Comparison of ENCODE assay signal across 16 cellular contexts in the genomic region with DNA sequence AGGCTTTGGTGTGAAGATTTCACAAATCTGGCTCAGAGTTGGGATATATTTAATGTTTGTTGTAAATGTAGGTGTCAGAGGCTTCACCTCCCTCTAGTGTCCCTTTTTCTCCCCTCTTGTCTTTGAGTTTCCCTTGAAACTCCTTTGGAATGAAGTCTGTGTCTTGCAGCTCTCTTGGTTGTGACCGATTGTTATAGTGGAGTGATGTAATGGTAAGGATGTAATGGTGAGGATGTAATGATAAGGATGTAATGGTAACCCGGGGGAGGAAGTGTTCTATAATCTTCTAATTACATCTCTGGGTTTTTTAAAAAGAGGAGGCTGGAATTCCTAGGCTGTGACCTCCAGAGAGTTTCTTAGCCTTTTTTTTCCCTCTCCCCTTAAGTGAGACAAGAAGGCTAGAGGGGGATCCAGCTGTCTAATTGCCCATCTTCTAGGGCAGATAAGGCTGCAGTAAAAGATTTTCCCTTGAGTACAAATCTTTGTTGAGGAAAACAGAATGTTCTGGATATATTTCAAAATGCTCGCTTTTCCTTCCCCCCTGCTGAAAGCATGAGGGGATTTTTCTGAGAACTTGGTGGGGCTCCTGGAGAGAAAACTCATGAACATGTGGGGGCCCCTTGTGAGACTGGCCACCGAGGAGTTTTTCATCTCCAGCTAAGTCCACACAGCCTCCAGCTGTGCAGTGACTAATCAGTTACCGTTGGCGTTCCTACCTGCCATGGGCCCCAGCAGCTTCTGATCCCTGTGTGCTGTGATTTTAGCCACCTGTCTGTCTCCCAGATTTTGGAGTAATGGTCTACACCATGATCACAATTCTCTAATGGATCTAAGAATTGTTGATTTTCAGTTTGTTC.
A peak's percentile ranks its signal among the peaks of the same experiment; 100 is the strongest.
DNase-seq lines count a peak whose midpoint lies in the region; ATAC-seq and TF ChIP-seq lines count a peak whose summit lies in the region.
"Had no signal": no experiment of that assay in that cellular context is flagged by ENCODE, and none has a peak within 500 bp of the region (broad histone marks: within the 10 kb centered on the region; RNA-seq: fewer than 3 reads in every experiment).

No MANE protein-coding gene starts in this region.

- peaks cover 79% of the 10 kb centered on the region for H3K27me3 Mint-ChIP-seq in osteocyte (ENCODE audit: unreplicated experiment)

- TF ChIP-seq EP300 in esophagus muscularis mucosa (IDR thresholded peaks at IDR 0.05), result no peak

- ATAC-seq in Panc1 (peak; percentile 69; the same call in 1 of the 2 replicates), HG03378 (IDR thresholded peaks at IDR 0.05; ENCODE audit: unreplicated experiment) (no peak)

- DNase-seq in Panc1 (ENCODE audit: low read depth, low spot score), result no peak
- DNase-seq in esophagus muscularis mucosa (ENCODE audit: extremely low spot score), result peak; percentile 47
- DNase-seq in osteocyte (ENCODE audit: extremely low spot score, unreplicated experiment), result peak; percentile 40
- DNase-seq in SKM-1 (lab: John Stamatoyannopoulos, UW; ENCODE audit: unreplicated experiment), result no peak
- no peak for DNase-seq in stimulated activated CD4-positive, alpha-beta T cell treated with anti-CD3 and anti-CD28 coated beads, Interleukin-12 subunit alpha, Interleukin-12 subunit beta, amount 100 ng/mL, for 4 hours
- DNase-seq: CD8-positive, alpha-beta memory T cell; EL; IMR-90; MV-4-11; NCI-H1436 treated with DMSO at 0.1 percent for 48 hours; NCI-H226; NCI-H526; PC-9 had no signal

- TF ChIP-seq CTCF in HEK293 (tag by site-specific recombination; IDR thresholded peaks at IDR 0.05) (no peak), Panc1 (IDR thresholded peaks at IDR 0.05) (no peak), esophagus muscularis mucosa (IDR thresholded peaks at IDR 0.05) (no peak), osteocyte (IDR thresholded peaks at IDR 0.05) (no peak)

- peaks cover 2% of the 10 kb centered on the region for H3K4me1 Mint-ChIP-seq in osteocyte (ENCODE audit: unreplicated experiment)

- H3K27ac Mint-ChIP-seq in osteocyte (ENCODE audit: unreplicated experiment), result no peak overlapping the region
- H3K27ac Mint-ChIP-seq: CD8-positive, alpha-beta memory T cell had no signal

- CTCF ChIA-PET in HEK293 (lab: Yijun Ruan, JAX) (interaction anchor here (0.9 kb wide), 1 partner anchor 13 kb away, joined by 3 read pairs; no protein-coding TSS in a partner anchor), Panc1 (lab: Charles Lee) (no interaction called here)

- BruUV-seq in Panc1 (replicated peaks; lab: Mats Ljungman, UMichigan), result no TSS peak

- no peak overlapping the region for H3K4me3 Mint-ChIP-seq in osteocyte (ENCODE audit: unreplicated experiment)

- intact Hi-C loops in Panc1 (cut with micrococcal nuclease; ENCODE audit: unreplicated experiment), result no loop called here
- intact Hi-C loops in esophagus muscularis mucosa (cut with DNase I), result no loop called here

- 0 out of 2 replicates have a peak, but pooled peaks cover 3% of the 10 kb centered on the region for H3K4me1 ChIP-seq in HEK293 (ENCODE audit: control insufficient read depth, insufficient read depth, low read length)
- H3K4me1 ChIP-seq in Panc1 (ENCODE audit: control insufficient read depth, insufficient read depth, low read length), result no peaks in the 10 kb centered on the region
- no peaks in the 10 kb centered on the region for H3K4me1 ChIP-seq in esophagus muscularis mucosa

- H3K36me3 ChIP-seq in HEK293 (ENCODE audit: control insufficient read depth in 2 of 2, insufficient read depth in 1 of 2, low read length in 2 of 2) (no peaks in the 10 kb centered on the region), Panc1 (ENCODE audit: control insufficient read depth, insufficient read depth, low read length) (no peaks in the 10 kb centered on the region), esophagus muscularis mucosa (no peaks in the 10 kb centered on the region)
- H3K36me3 ChIP-seq: BLaER1 had no signal

- POLR2A ChIA-PET in HEK293 (lab: Yijun Ruan, JAX), result no interaction called here
- POLR2A ChIA-PET in Panc1 (lab: Charles Lee), result no interaction called here

- no peak overlapping the region for H3K27ac ChIP-seq in HEK293 (ENCODE audit: extremely low read depth, low read depth, low read length)
- H3K27ac ChIP-seq in Panc1 (ENCODE audit: low read length), result no peak overlapping the region
- H3K27ac ChIP-seq in esophagus muscularis mucosa (replicated peaks in 1 of 4), result no peak overlapping the region
- H3K27ac ChIP-seq: BLaER1, PC-9 had no signal

- TF ChIP-seq POLR2A in esophagus muscularis mucosa (IDR thresholded peaks at IDR 0.05; ENCODE audit: low read depth), result no peak

- H3K4me3 ChIP-seq in HEK293 (ENCODE audit: low read depth, low read length), result no peak overlapping the region
- H3K4me3 ChIP-seq in Panc1 (ENCODE audit: low read depth in 2 of 2, low read length in 2 of 2), result no peak overlapping the region
- no peak overlapping the region for H3K4me3 ChIP-seq in esophagus muscularis mucosa
- H3K4me3 ChIP-seq: BLaER1, PC-9 had no signal

- 59% methylated on average over 6 of the region's 6 CpGs for WGBS in esophagus muscularis mucosa

- H3K27me3 ChIP-seq in Panc1 (ENCODE audit: control insufficient read depth, insufficient read depth, low read length) (no peaks in the 10 kb centered on the region), esophagus muscularis mucosa (peaks cover 0 to 16% (median 0%) of the 10 kb centered on the region in 4 donors)
- H3K27me3 ChIP-seq: BLaER1 had no signal

- no peaks in the 10 kb centered on the region for H3K36me3 Mint-ChIP-seq in osteocyte (ENCODE audit: unreplicated experiment)
- H3K36me3 Mint-ChIP-seq: CD8-positive, alpha-beta memory T cell had no signal

- H3K9me3 ChIP-seq in HEK293 (ENCODE audit: control insufficient read depth, insufficient read depth, low read depth, low read length) (no peaks in the 10 kb centered on the region), Panc1 (ENCODE audit: control insufficient read depth, insufficient read depth, low read depth, low read length) (no peaks in the 10 kb centered on the region), esophagus muscularis mucosa (no peaks in the 10 kb centered on the region)
- H3K9me3 ChIP-seq: BLaER1 had no signal

- in situ Hi-C loops in Panc1 (cut with HindIII; ENCODE audit: low pct_unique_long_range_greater_than_20kb, low sequenced_read_pairs), result no loop called here

- peaks cover 11% of the 10 kb centered on the region for H3K9me3 Mint-ChIP-seq in osteocyte (ENCODE audit: unreplicated experiment)
- H3K9me3 Mint-ChIP-seq: CD8-positive, alpha-beta memory T cell had no signal

TF ChIP-seq in HEK293, 187 proteins besides CTCF, POLR2A, EP300 and RAD21 (continues in another document):
- TF ChIP-seq SP7 (tag by site-specific recombination; IDR thresholded peaks at IDR 0.05) (peak; percentile 89), ZNF629 (tag by site-specific recombination; IDR thresholded peaks at IDR 0.05) (peak; percentile 68), GLIS2 (tag by site-specific recombination; IDR thresholded peaks at IDR 0.05) (peak; percentile 43; the same call in 1 of the 2 replicates), ZNF610 (tag by site-specific recombination; IDR thresholded peaks at IDR 0.05; ENCODE audit: borderline replicate concordance) (no peak), GLIS1 (tag by site-specific recombination; IDR thresholded peaks at IDR 0.05) (peak; percentile 97), ZNF544 (tag by site-specific recombination; IDR thresholded peaks at IDR 0.05) (no peak)
- TF ChIP-seq, protein P1, sequence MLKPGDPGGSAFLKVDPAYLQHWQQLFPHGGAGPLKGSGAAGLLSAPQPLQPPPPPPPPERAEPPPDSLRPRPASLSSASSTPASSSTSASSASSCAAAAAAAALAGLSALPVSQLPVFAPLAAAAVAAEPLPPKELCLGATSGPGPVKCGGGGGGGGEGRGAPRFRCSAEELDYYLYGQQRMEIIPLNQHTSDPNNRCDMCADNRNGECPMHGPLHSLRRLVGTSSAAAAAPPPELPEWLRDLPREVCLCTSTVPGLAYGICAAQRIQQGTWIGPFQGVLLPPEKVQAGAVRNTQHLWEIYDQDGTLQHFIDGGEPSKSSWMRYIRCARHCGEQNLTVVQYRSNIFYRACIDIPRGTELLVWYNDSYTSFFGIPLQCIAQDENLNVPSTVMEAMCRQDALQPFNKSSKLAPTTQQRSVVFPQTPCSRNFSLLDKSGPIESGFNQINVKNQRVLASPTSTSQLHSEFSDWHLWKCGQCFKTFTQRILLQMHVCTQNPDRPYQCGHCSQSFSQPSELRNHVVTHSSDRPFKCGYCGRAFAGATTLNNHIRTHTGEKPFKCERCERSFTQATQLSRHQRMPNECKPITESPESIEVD (tag by site-specific recombination; IDR thresholded peaks at IDR 0.05), result 0 out of 2 replicates have a peak, but pooled peaks have one; percentile 13
- TF ChIP-seq, protein P2, sequence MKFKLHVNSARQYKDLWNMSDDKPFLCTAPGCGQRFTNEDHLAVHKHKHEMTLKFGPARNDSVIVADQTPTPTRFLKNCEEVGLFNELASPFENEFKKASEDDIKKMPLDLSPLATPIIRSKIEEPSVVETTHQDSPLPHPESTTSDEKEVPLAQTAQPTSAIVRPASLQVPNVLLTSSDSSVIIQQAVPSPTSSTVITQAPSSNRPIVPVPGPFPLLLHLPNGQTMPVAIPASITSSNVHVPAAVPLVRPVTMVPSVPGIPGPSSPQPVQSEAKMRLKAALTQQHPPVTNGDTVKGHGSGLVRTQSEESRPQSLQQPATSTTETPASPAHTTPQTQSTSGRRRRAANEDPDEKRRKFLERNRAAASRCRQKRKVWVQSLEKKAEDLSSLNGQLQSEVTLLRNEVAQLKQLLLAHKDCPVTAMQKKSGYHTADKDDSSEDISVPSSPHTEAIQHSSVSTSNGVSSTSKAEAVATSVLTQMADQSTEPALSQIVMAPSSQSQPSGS (tag by site-specific recombination; IDR thresholded peaks at IDR 0.05; ENCODE audit: low read depth), result peak; percentile 74
- TF ChIP-seq, protein P3, sequence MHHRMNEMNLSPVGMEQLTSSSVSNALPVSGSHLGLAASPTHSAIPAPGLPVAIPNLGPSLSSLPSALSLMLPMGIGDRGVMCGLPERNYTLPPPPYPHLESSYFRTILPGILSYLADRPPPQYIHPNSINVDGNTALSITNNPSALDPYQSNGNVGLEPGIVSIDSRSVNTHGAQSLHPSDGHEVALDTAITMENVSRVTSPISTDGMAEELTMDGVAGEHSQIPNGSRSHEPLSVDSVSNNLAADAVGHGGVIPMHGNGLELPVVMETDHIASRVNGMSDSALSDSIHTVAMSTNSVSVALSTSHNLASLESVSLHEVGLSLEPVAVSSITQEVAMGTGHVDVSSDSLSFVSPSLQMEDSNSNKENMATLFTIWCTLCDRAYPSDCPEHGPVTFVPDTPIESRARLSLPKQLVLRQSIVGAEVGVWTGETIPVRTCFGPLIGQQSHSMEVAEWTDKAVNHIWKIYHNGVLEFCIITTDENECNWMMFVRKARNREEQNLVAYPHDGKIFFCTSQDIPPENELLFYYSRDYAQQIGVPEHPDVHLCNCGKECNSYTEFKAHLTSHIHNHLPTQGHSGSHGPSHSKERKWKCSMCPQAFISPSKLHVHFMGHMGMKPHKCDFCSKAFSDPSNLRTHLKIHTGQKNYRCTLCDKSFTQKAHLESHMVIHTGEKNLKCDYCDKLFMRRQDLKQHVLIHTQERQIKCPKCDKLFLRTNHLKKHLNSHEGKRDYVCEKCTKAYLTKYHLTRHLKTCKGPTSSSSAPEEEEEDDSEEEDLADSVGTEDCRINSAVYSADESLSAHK (tag by site-specific recombination; IDR thresholded peaks at IDR 0.05), result peak; percentile 64

Comparison
In these comparisons a context has a peak if more than half of its experiments do, and no peak if none do; other contexts are left out.
1. DNase-seq: peak in esophagus muscularis mucosa (single experiment) and osteocyte (single experiment); none in Panc1 (single experiment), SKM-1 (single experiment) and stimulated activated CD4-positive, alpha-beta T cell treated with anti-CD3 and anti-CD28 coated beads, Interleukin-12 subunit alpha, Interleukin-12 subunit beta, amount 100 ng/mL, for 4 hours (single experiment).